Comparison of ENCODE assay signal across 1 cellular context in genomic region chr5:6447384-6448140, GRCh38.
A peak's percentile ranks its signal among the peaks of the same experiment; 100 is the strongest.
TF ChIP-seq lines count a peak whose summit lies in the region.

No MANE protein-coding gene starts in this region.

TF ChIP-seq in HEK293, 187 proteins besides CTCF, POLR2A, EP300 and RAD21 (continued from another document and continues in another):
- TF ChIP-seq BCL6B (tag by site-specific recombination; IDR thresholded peaks at IDR 0.05) (0 out of 2 replicates have a peak, but pooled peaks have one; percentile 5), ZNF202 (tag by site-specific recombination; IDR thresholded peaks at IDR 0.05; ENCODE audit: borderline replicate concordance) (no peak; the same call in 1 of the 2 replicates), ZNF785 (tag by site-specific recombination; IDR thresholded peaks at IDR 0.05) (peak; percentile 89), ZNF146 (tag by site-specific recombination; IDR thresholded peaks at IDR 0.05) (0 out of 2 replicates have a peak, but pooled peaks have one; percentile 4), ZNF610 (tag by site-specific recombination; IDR thresholded peaks at IDR 0.05; ENCODE audit: borderline replicate concordance) (no peak), KLF9 (tag by site-specific recombination; IDR thresholded peaks at IDR 0.05; ENCODE audit: low read depth) (no peak), ZNF791 (tag by site-specific recombination; IDR thresholded peaks at IDR 0.05) (no peak), ZNF621 (tag by site-specific recombination; IDR thresholded peaks at IDR 0.05) (no peak), TRIM28 (IDR thresholded peaks at IDR 0.05; ENCODE audit: borderline replicate concordance, low read length) (no peak), ZNF473 (tag by site-specific recombination; IDR thresholded peaks at IDR 0.05) (no peak), ZBTB20 (tag by site-specific recombination; IDR thresholded peaks at IDR 0.05) (peak; percentile 36; the same call in 1 of the 2 replicates), ZNF354C (tag by site-specific recombination; IDR thresholded peaks at IDR 0.05; ENCODE audit: borderline replicate concordance, low read depth) (peak; percentile 83; the same call in 1 of the 2 replicates), ZNF488 (tag by site-specific recombination; IDR thresholded peaks at IDR 0.05) (peak; percentile 66; the same call in 1 of the 2 replicates), SALL2 (tag by site-specific recombination; IDR thresholded peaks at IDR 0.05; ENCODE audit: borderline replicate concordance) (no peak), ZNF155 (tag by site-specific recombination; IDR thresholded peaks at IDR 0.05) (0 out of 2 replicates have a peak, but pooled peaks have one; percentile 35), ZNF692 (tag by site-specific recombination; IDR thresholded peaks at IDR 0.05) (no peak), ZNF639 (tag by site-specific recombination; IDR thresholded peaks at IDR 0.05) (peak; percentile 43; the same call in 1 of the 2 replicates), ZNF416 (tag by site-specific recombination; IDR thresholded peaks at IDR 0.05) (no peak), ZNF302 (tag by site-specific recombination; IDR thresholded peaks at IDR 0.05; ENCODE audit: low read depth) (0 out of 2 replicates have a peak, but pooled peaks have one; percentile 8), ZNF645 (tag by site-specific recombination; IDR thresholded peaks at IDR 0.05) (0 out of 2 replicates have a peak, but pooled peaks have one; percentile 42), HOXA7 (CRISPR knock-in tag; IDR thresholded peaks at IDR 0.05; ENCODE audit: borderline replicate concordance) (no peak), ZBTB7A (tag by site-specific recombination; IDR thresholded peaks at IDR 0.05; ENCODE audit: low read depth) (0 out of 2 replicates have a peak, but pooled peaks have one; percentile 40), ZBTB26 (tag by site-specific recombination; optimal IDR thresholded peaks at IDR 0.05) (peak; percentile 15), ZNF777 (tag by site-specific recombination; IDR thresholded peaks at IDR 0.05; ENCODE audit: borderline replicate concordance) (no peak), SP2 (tag by site-specific recombination; IDR thresholded peaks at IDR 0.05) (no peak), ZNF10 (tag by site-specific recombination; IDR thresholded peaks at IDR 0.05) (no peak), ZNF521 (tag by site-specific recombination; IDR thresholded peaks at IDR 0.05) (no peak), ZBTB49 (tag by site-specific recombination; IDR thresholded peaks at IDR 0.05; ENCODE audit: low read depth) (no peak), ZNF148 (tag by site-specific recombination; IDR thresholded peaks at IDR 0.05; ENCODE audit: borderline replicate concordance) (no peak), AEBP2 (tag by site-specific recombination; IDR thresholded peaks at IDR 0.05; ENCODE audit: borderline replicate concordance) (peak; percentile 11; the same call in 1 of the 2 replicates), ZNF623 (tag by site-specific recombination; IDR thresholded peaks at IDR 0.05) (no peak), ZNF239 (tag by site-specific recombination; IDR thresholded peaks at IDR 0.05) (peak; percentile 73; the same call in 1 of the 2 replicates), ZNF560 (tag by site-specific recombination; IDR thresholded peaks at IDR 0.05; ENCODE audit: borderline replicate concordance) (no peak), ZSCAN4 (tag by site-specific recombination; IDR thresholded peaks at IDR 0.05) (peak; percentile 93), MZF1 (tag by site-specific recombination; IDR thresholded peaks at IDR 0.05; ENCODE audit: borderline replicate concordance) (no peak), ZNF600 (tag by site-specific recombination; IDR thresholded peaks at IDR 0.05) (no peak), KLF10 (tag by site-specific recombination; IDR thresholded peaks at IDR 0.05) (no peak), ZSCAN18 (tag by site-specific recombination; IDR thresholded peaks at IDR 0.05) (no peak; the same call in none of the 2 replicates), ZNF707 (tag by site-specific recombination; IDR thresholded peaks at IDR 0.05) (peak; percentile 64), ZNF274 (IDR thresholded peaks at IDR 0.05; ENCODE audit: low read length) (no peak), ZNF274 (tag by site-specific recombination; IDR thresholded peaks at IDR 0.05; ENCODE audit: borderline replicate concordance) (peak; percentile 36), ZNF660 (tag by site-specific recombination; IDR thresholded peaks at IDR 0.05) (no peak), ELK4 (IDR thresholded peaks at IDR 0.05; ENCODE audit: borderline replicate concordance, low read depth, low read length) (no peak), ZNF544 (tag by site-specific recombination; IDR thresholded peaks at IDR 0.05) (0 out of 2 replicates have a peak, but pooled peaks have one; percentile 9)
